ENCODE assay signal across 28 cellular contexts in genomic region chr20:39013662-39014109, GRCh38.
"Had no signal": no experiment of that assay in that cellular context is flagged by ENCODE, and none has a peak within 500 bp of the region (broad histone marks: within the 10 kb centered on the region; RNA-seq: fewer than 3 reads in every experiment).

No MANE protein-coding gene starts in this region.

- H3K4me1 ChIP-seq: breast epithelium, parathyroid adenoma, psoas muscle, testis had no signal

- H3K27me3 Mint-ChIP-seq: activated CD4-positive, alpha-beta memory T cell treated with anti-CD3 and anti-CD28 coated beads for 36 hours; activated CD4-positive, alpha-beta T cell treated with anti-CD3 and anti-CD28 coated beads, Interleukin-2, amount 10 ng/mL, durations not matched to agents 24 days and 14 days; activated naive CD4-positive, alpha-beta T cell treated with anti-CD3 and anti-CD28 coated beads, Interleukin-2, amount 50 U/mL, for 24 hours; activated naive CD8-positive, alpha-beta T cell treated with anti-CD3 and anti-CD28 coated beads, Interleukin-2, amount 50 U/mL, for 24 hours; activated T-cell treated with anti-CD3 and anti-CD28 coated beads, Interleukin-2, amount 50 U/mL, for 24 hours; dendritic cell treated with granulocyte-macrophage colony-stimulating factor and Interleukin-4, amounts not matched to agents 40 ng/mL and 50 ng/mL, for 4 days; memory B cell; T-helper 17 cell had no signal

- H3K36me3 ChIP-seq: breast epithelium had no signal

- ATAC-seq: activated naive CD8-positive, alpha-beta T cell treated with anti-CD3 and anti-CD28 coated beads, Interleukin-2, amount 50 U/mL, for 24 hours; natural killer cell; psoas muscle; stimulated activated naive CD8-positive, alpha-beta T cell treated with anti-CD3 and anti-CD28 coated beads, Interleukin-15, Interleukin-2, amounts not matched to agents 100 U/mL and 50 U/mL, for 24 hours; T-helper 17 cell had no signal

- H3K27ac Mint-ChIP-seq: activated CD4-positive, alpha-beta memory T cell treated with anti-CD3 and anti-CD28 coated beads for 36 hours; activated CD4-positive, alpha-beta T cell treated with anti-CD3 and anti-CD28 coated beads, Interleukin-2, amount 10 ng/mL, durations not matched to agents 24 days and 14 days; activated naive CD4-positive, alpha-beta T cell treated with anti-CD3 and anti-CD28 coated beads, Interleukin-2, amount 50 U/mL, for 24 hours; activated naive CD8-positive, alpha-beta T cell treated with anti-CD3 and anti-CD28 coated beads, Interleukin-2, amount 50 U/mL, for 24 hours; activated T-cell treated with anti-CD3 and anti-CD28 coated beads, Interleukin-2, amount 50 U/mL, for 24 hours; dendritic cell treated with granulocyte-macrophage colony-stimulating factor and Interleukin-4, amounts not matched to agents 40 ng/mL and 50 ng/mL, for 4 days; endodermal cell; memory B cell; natural killer cell; neural progenitor cell; T-helper 17 cell had no signal

- H3K27me3 ChIP-seq: breast epithelium, esophagus muscularis mucosa, neural progenitor cell, right atrium auricular region, spleen, testis had no signal

- DNase-seq: activated CD4-positive, alpha-beta memory T cell treated with anti-CD3 and anti-CD28 coated beads for 36 hours; activated CD4-positive, alpha-beta T cell treated with anti-CD3 and anti-CD28 coated beads, Interleukin-2, amount 10 ng/mL, durations not matched to agents 24 days and 14 days; activated CD4-positive, CD25-positive, alpha-beta regulatory T cell treated with anti-CD3 and anti-CD28 coated beads, Interleukin-2, amount 50 U/mL, for 72 hours; activated CD8-positive, alpha-beta memory T cell treated with anti-CD3 and anti-CD28 coated beads, Interleukin-2, amount 50 U/mL, for 48 hours; activated naive CD8-positive, alpha-beta T cell treated with anti-CD3 and anti-CD28 coated beads, Interleukin-2, amount 50 U/mL, for 24 hours; activated T-cell treated with anti-CD3 and anti-CD28 coated beads, Interleukin-2, amount 50 U/mL, for 24 hours; central memory CD4-positive, alpha-beta T cell; endodermal cell; midbrain; natural killer cell; occipital lobe; psoas muscle; spleen; stimulated activated naive CD8-positive, alpha-beta T cell treated with anti-CD3 and anti-CD28 coated beads, Interleukin-15, Interleukin-2, amounts not matched to agents 100 U/mL and 50 U/mL, for 24 hours; SW 1271; T-helper 17 cell; T1000; testis; trophoblast cell; WERI-Rb-1 had no signal

- H3K4me3 ChIP-seq: breast epithelium, esophagus muscularis mucosa, neural progenitor cell, psoas muscle, right atrium auricular region, spleen, testis had no signal

- H3K9me3 Mint-ChIP-seq: activated naive CD4-positive, alpha-beta T cell treated with anti-CD3 and anti-CD28 coated beads, Interleukin-2, amount 50 U/mL, for 24 hours; dendritic cell treated with granulocyte-macrophage colony-stimulating factor and Interleukin-4, amounts not matched to agents 40 ng/mL and 50 ng/mL, for 4 days; memory B cell; natural killer cell had no signal

- H3K9me3 ChIP-seq: breast epithelium, esophagus muscularis mucosa, psoas muscle, right atrium auricular region, spleen, testis had no signal

- H3K27ac ChIP-seq: breast epithelium, esophagus muscularis mucosa, neural progenitor cell, parathyroid adenoma, psoas muscle, right atrium auricular region, spleen, testis, WERI-Rb-1 had no signal

- H3K4me3 Mint-ChIP-seq: activated CD4-positive, alpha-beta memory T cell treated with anti-CD3 and anti-CD28 coated beads for 36 hours; activated CD4-positive, alpha-beta T cell treated with anti-CD3 and anti-CD28 coated beads, Interleukin-2, amount 10 ng/mL, durations not matched to agents 24 days and 14 days; activated naive CD4-positive, alpha-beta T cell treated with anti-CD3 and anti-CD28 coated beads, Interleukin-2, amount 50 U/mL, for 24 hours; activated naive CD8-positive, alpha-beta T cell treated with anti-CD3 and anti-CD28 coated beads, Interleukin-2, amount 50 U/mL, for 24 hours; activated T-cell treated with anti-CD3 and anti-CD28 coated beads, Interleukin-2, amount 50 U/mL, for 24 hours; dendritic cell treated with granulocyte-macrophage colony-stimulating factor and Interleukin-4, amounts not matched to agents 40 ng/mL and 50 ng/mL, for 4 days; endodermal cell; memory B cell; natural killer cell; neural progenitor cell; T-helper 17 cell had no signal

- H3K4me1 Mint-ChIP-seq: memory B cell, neural progenitor cell had no signal
